ENCODE assay signal across 21 cellular contexts in genomic region chr20:36633285-36633772, GRCh38. TPM values are rescaled to one million over a fixed set of nuclear protein-coding genes. Genes with fewer than 3 reads are reported as not detected.
"Had no signal": no experiment of that assay in that cellular context is flagged by ENCODE, and none has a peak within 500 bp of the region (broad histone marks: within the 10 kb centered on the region; RNA-seq: fewer than 3 reads in every experiment).

No MANE protein-coding gene starts in this region.

- H3K27me3 ChIP-seq: body of pancreas, colonic mucosa, esophagus muscularis mucosa, hepatocyte, upper lobe of left lung had no signal

- H3K79me2 ChIP-seq: hepatocyte had no signal

- H3K4me3 ChIP-seq: body of pancreas, colonic mucosa, esophagus muscularis mucosa, hepatocyte, skin epidermis, upper lobe of left lung had no signal

- H3K36me3 ChIP-seq: colonic mucosa, esophagus muscularis mucosa, upper lobe of left lung had no signal

- H3K4me3 Mint-ChIP-seq: T-helper 17 cell, WTC11 had no signal

- H3K9me3 Mint-ChIP-seq: WTC11 had no signal

- H3K36me3 Mint-ChIP-seq: WTC11 had no signal

- H3K9me3 ChIP-seq: body of pancreas, colonic mucosa, esophagus muscularis mucosa, upper lobe of left lung had no signal

- H3K4me2 ChIP-seq: hepatocyte had no signal

- H3K27me3 Mint-ChIP-seq: T-helper 17 cell had no signal

- ATAC-seq: body of pancreas, left lobe of liver, T-helper 17 cell had no signal

- FAIRE-seq: keratinocyte, TTC549 had no signal

- H3K27ac Mint-ChIP-seq: WTC11 had no signal

- DNase-seq: activated CD8-positive, alpha-beta memory T cell treated with anti-CD3 and anti-CD28 coated beads, Interleukin-2, amount 50 U/mL, for 4 hours; activated gamma-delta T cell treated with Interleukin-2 at 50 U/mL for 16 hours; amniotic stem cell; body of pancreas; caudate nucleus; colonic mucosa; midbrain; stimulated activated CD4-positive, alpha-beta T cell treated with anti-CD3 and anti-CD28 coated beads, Interleukin-4, amount 100 ng/mL, for 24 hours; stimulated activated naive CD4-positive, alpha-beta T cell treated with Interleukin-2 at 50 U/mL for 16 hours; T-helper 17 cell; upper lobe of left lung had no signal

- H2AFZ ChIP-seq: hepatocyte had no signal

- H3K27ac ChIP-seq: body of pancreas, colonic mucosa, esophagus muscularis mucosa, hepatocyte, skin epidermis, upper lobe of left lung had no signal

- H3K4me1 ChIP-seq: body of pancreas, colonic mucosa, esophagus muscularis mucosa, upper lobe of left lung had no signal

RNA-seq across cellular contexts. Expression of gene SLA2, which starts 12.7 kb away (rescaled TPM):
- total RNA-seq: glomerular endothelial cell, hepatocyte, lung microvascular endothelial cell, myocyte had no signal
- polyA plus RNA-seq: hepatocyte had no signal
